Comparison of ENCODE assay signal across 17 cellular contexts in genomic region chr12:51889216-51890134, GRCh38. TPM values are rescaled to one million over a fixed set of nuclear protein-coding genes. Genes with fewer than 3 reads are reported as not detected.
DNase-seq lines count a peak whose midpoint lies in the region; ATAC-seq, FAIRE-seq and TF ChIP-seq lines count a peak whose summit lies in the region.
"Had no signal": no experiment of that assay in that cellular context is flagged by ENCODE, and none has a peak within 500 bp of the region (broad histone marks: within the 10 kb centered on the region; RNA-seq: fewer than 3 reads in every experiment).

No MANE protein-coding gene starts in this region.

- peaks cover 9% of the 10 kb centered on the region for H3K4me1 Mint-ChIP-seq in T-helper 2 cell treated with Interferon-gamma antibody and Interleukin-4, amounts not matched to agents 5 μg/mL and 100 μg/mL, for 36 hours (ENCODE audit: low read depth)

- H3K4me1 ChIP-seq in A549 (no peaks in the 10 kb centered on the region), left ventricle myocardium inferior (peaks cover 17% of the 10 kb centered on the region)
- H3K4me1 ChIP-seq: prostate gland, SJSA1 had no signal

- intact Hi-C loops in left ventricle myocardium inferior (cut with micrococcal nuclease): no loop called here

- H3K27ac Mint-ChIP-seq in T-helper 2 cell treated with Interferon-gamma antibody and Interleukin-4, amounts not matched to agents 5 μg/mL and 100 μg/mL, for 36 hours: no peak overlapping the region
- H3K27ac Mint-ChIP-seq: activated naive CD4-positive, alpha-beta T cell treated with anti-CD3 and anti-CD28 coated beads, Interleukin-2, amount 50 U/mL, for 72 hours had no signal

- H3K36me3 ChIP-seq in left ventricle myocardium inferior: no peaks in the 10 kb centered on the region
- H3K36me3 ChIP-seq: prostate gland, SJSA1 had no signal

- TF ChIP-seq RAD21 in A549 (conservative IDR thresholded peaks at IDR 0.05 in 1 of 2, IDR thresholded peaks at IDR 0.05 in 1 of 2): 0 out of 5 replicates have a peak, but pooled peaks of 1 of the 2 experiments have one; percentile 10

- in situ Hi-C loops in GM13976 (cut with MboI; ENCODE audit: low sequenced_read_pairs, unreplicated experiment): no loop called here
- in situ Hi-C loops in astrocyte of the cerebellum (cut with HindIII; ENCODE audit: low sequenced_read_pairs): loop anchor here (5.0 kb wide), 2 partner anchors 47 to 78 kb away; no protein-coding TSS in a partner anchor

- H3K4me2 ChIP-seq in A549: no peak overlapping the region

- H3K9me3 Mint-ChIP-seq in T-helper 2 cell treated with Interferon-gamma antibody and Interleukin-4, amounts not matched to agents 5 μg/mL and 100 μg/mL, for 36 hours: peaks cover 11% of the 10 kb centered on the region

- H3K27me3 Mint-ChIP-seq in T-helper 2 cell treated with Interferon-gamma antibody and Interleukin-4, amounts not matched to agents 5 μg/mL and 100 μg/mL, for 36 hours (ENCODE audit: low read depth): no peaks in the 10 kb centered on the region

- no peak for TF ChIP-seq POLR2A in A549 (IDR thresholded peaks at IDR 0.05; ENCODE audit: low read length)

- TF ChIP-seq EP300 in A549 (IDR thresholded peaks at IDR 0.05): no peak

- no peak overlapping the region for H3K4me3 ChIP-seq in A549
- H3K4me3 ChIP-seq in astrocyte of the cerebellum (ENCODE audit: low read depth, low read length): no peak overlapping the region
- H3K4me3 ChIP-seq in left ventricle myocardium inferior: no peak overlapping the region
- H3K4me3 ChIP-seq: prostate gland, SJSA1 had no signal

- DNase-seq in A549 (ENCODE audit: low read depth in 1 of 2, low spot score in 1 of 2) (no peak), GM13976 (ENCODE audit: low spot score) (peak; percentile 27), astrocyte of the cerebellum (ENCODE audit: low read depth) (no peak), left ventricle myocardium inferior (no peak), NCI-H2107 (lab: John Stamatoyannopoulos, UW) (no peak), NCI-H2196 (lab: John Stamatoyannopoulos, UW; ENCODE audit: unreplicated experiment) (no peak)
- DNase-seq in T-helper 2 cell treated with Interferon-gamma antibody and Interleukin-4, amounts not matched to agents 5 μg/mL and 100 μg/mL, for 36 hours (ENCODE audit: low spot score): no peak
- DNase-seq: cortex of kidney, DMS79 treated with DMSO at 0.1 percent for 48 hours, NCI-H1436 treated with DMSO at 0.1 percent for 48 hours had no signal

- 0 out of 3 replicates have a peak, but pooled peaks cover 4% of the 10 kb centered on the region for H3K9me3 ChIP-seq in A549
- peaks cover 5% of the 10 kb centered on the region for H3K9me3 ChIP-seq in left ventricle myocardium inferior (replicated peaks)
- H3K9me3 ChIP-seq: prostate gland, SJSA1 had no signal

- POLR2A ChIA-PET in A549 (lab: Yijun Ruan, JAX): no interaction called here

- peaks cover 2% of the 10 kb centered on the region for H3K36me3 Mint-ChIP-seq in T-helper 2 cell treated with Interferon-gamma antibody and Interleukin-4, amounts not matched to agents 5 μg/mL and 100 μg/mL, for 36 hours (ENCODE audit: low read depth)

- no peak for FAIRE-seq in A549 (lab: Jason Lieb, UNC)

- WGBS in A549 (ENCODE audit: missing lambda C conversion rate): 80% methylated on average over 16 of the region's 21 CpGs

- ATAC-seq in A549 (peak in 1 of 2 experiments; percentile 45; a peak in 3 of 6 replicates), HG02840 (IDR thresholded peaks at IDR 0.05; ENCODE audit: low FRiP score, unreplicated experiment) (no peak)
- ATAC-seq: activated naive CD4-positive, alpha-beta T cell treated with anti-CD3 and anti-CD28 coated beads, Interleukin-2, amount 50 U/mL, for 72 hours had no signal

- H3K27me3 ChIP-seq in left ventricle myocardium inferior (ENCODE audit: low read depth): peaks cover 21% of the 10 kb centered on the region
- H3K27me3 ChIP-seq: SJSA1 had no signal

- CTCF ChIA-PET in A549 (lab: Yijun Ruan, JAX): interaction anchor here (0.6 to 6.6 kb wide), 13 partner anchors 9 to 468 kb away, joined by 3 to 34 read pairs (median 3); no protein-coding TSS in a partner anchor

- TF ChIP-seq CTCF in A549 (IDR thresholded peaks at IDR 0.05) (peak; percentile 25; the same call in 1 of the 3 replicates), GM13976 (IDR thresholded peaks at IDR 0.05; ENCODE audit: borderline replicate concordance, control extremely low read depth, extremely low read depth, insufficient read depth, missing control alignments) (no peak), astrocyte of the cerebellum (IDR thresholded peaks at IDR 0.05; ENCODE audit: low read depth, low read length, missing control alignments) (peak; percentile 28), left ventricle myocardium inferior (IDR thresholded peaks at IDR 0.05; ENCODE audit: borderline replicate concordance) (peak; percentile 13)

- H3K27ac ChIP-seq in A549 (no peak overlapping the region), left ventricle myocardium inferior (replicated peaks) (no peak overlapping the region)
- H3K27ac ChIP-seq: prostate gland, SJSA1, VCaP had no signal

- H3K4me3 Mint-ChIP-seq in T-helper 2 cell treated with Interferon-gamma antibody and Interleukin-4, amounts not matched to agents 5 μg/mL and 100 μg/mL, for 36 hours: no peak overlapping the region

TF ChIP-seq in A549, 52 proteins besides CTCF, POLR2A, EP300 and RAD21:
- TF ChIP-seq SREBF2 (IDR thresholded peaks at IDR 0.05): no peak
- no peak for TF ChIP-seq JUN (IDR thresholded peaks at IDR 0.05)
- no peak for TF ChIP-seq E2F6 (IDR thresholded peaks at IDR 0.05; ENCODE audit: borderline replicate concordance, low read depth)
- no peak for TF ChIP-seq RFX5 (IDR thresholded peaks at IDR 0.05)

RNA-seq across cellular contexts. Expression of gene ANKRD33, which starts 1.6 kb away (rescaled TPM):
- polyA plus RNA-seq in A549 (2011; rRNA removed): not detected in 2 replicates
- polyA plus RNA-seq in A549 (2012; cell fraction: cytosol; rRNA removed): not detected in 2 replicates
- polyA plus RNA-seq in A549 (2012; cell fraction: nucleus; rRNA removed): not detected in 2 replicates
- polyA plus RNA-seq in A549 (2017; fragmentation: RNase III; extraction: RNeasy Plus Mini Kit Qiagen cat#74134 plus additional on column Dnase treatment): not detected in 3 replicates
- not detected in 2 replicates for polyA minus RNA-seq in A549 (2011; rRNA and poly(A)+ RNA removed)
- not detected for total RNA-seq in left ventricle myocardium inferior
- total RNA-seq: activated naive CD4-positive, alpha-beta T cell treated with anti-CD3 and anti-CD28 coated beads, Interleukin-2, amount 50 U/mL, for 72 hours; mucosa of gallbladder; prostate gland; SJSA1; urinary bladder had no signal
- polyA plus RNA-seq: urinary bladder had no signal

RNA-seq across cellular contexts. Expression of gene ACVRL1, which starts 17.8 kb away (rescaled TPM):
- polyA plus RNA-seq in A549 (2011; rRNA removed) (0.03 and 0.22 TPM in 2 replicates), A549 (2017; fragmentation: RNase III; extraction: RNeasy Plus Mini Kit Qiagen cat#74134 plus additional on column Dnase treatment) (0.05 TPM in 1 of 3 replicates, not detected in the others)
- 0.07 and 0.25 TPM in 2 replicates for polyA plus RNA-seq in A549 (2012; cell fraction: cytosol; rRNA removed)
- polyA plus RNA-seq in A549 (2012; cell fraction: nucleus; rRNA removed): 0.36 and 0.42 TPM in 2 replicates
- polyA minus RNA-seq in A549 (2011; rRNA and poly(A)+ RNA removed): not detected in 2 replicates
- total RNA-seq in left ventricle myocardium inferior: 36.9 TPM
- total RNA-seq: activated naive CD4-positive, alpha-beta T cell treated with anti-CD3 and anti-CD28 coated beads, Interleukin-2, amount 50 U/mL, for 72 hours had no signal

RNA-seq across cellular contexts. Expression of gene FIGNL2, which starts 41.0 kb away (rescaled TPM):
- 0.22 and 0.26 TPM in 2 replicates for polyA plus RNA-seq in A549 (2011; rRNA removed)
- 0.26 and 0.38 TPM in 2 replicates for polyA plus RNA-seq in A549 (2012; cell fraction: cytosol; rRNA removed)
- 0.71 and 1.2 TPM in 2 replicates for polyA plus RNA-seq in A549 (2012; cell fraction: nucleus; rRNA removed)
- polyA plus RNA-seq in A549 (2017; fragmentation: RNase III; extraction: RNeasy Plus Mini Kit Qiagen cat#74134 plus additional on column Dnase treatment): 0.36 to 0.46 TPM (median 0.38 TPM) in 3 replicates
- 1.3 and 1.7 TPM in 2 replicates for polyA minus RNA-seq in A549 (2011; rRNA and poly(A)+ RNA removed)
- total RNA-seq in left ventricle myocardium inferior: 0.30 TPM
- total RNA-seq: SJSA1 had no signal
